In the genomic region with DNA sequence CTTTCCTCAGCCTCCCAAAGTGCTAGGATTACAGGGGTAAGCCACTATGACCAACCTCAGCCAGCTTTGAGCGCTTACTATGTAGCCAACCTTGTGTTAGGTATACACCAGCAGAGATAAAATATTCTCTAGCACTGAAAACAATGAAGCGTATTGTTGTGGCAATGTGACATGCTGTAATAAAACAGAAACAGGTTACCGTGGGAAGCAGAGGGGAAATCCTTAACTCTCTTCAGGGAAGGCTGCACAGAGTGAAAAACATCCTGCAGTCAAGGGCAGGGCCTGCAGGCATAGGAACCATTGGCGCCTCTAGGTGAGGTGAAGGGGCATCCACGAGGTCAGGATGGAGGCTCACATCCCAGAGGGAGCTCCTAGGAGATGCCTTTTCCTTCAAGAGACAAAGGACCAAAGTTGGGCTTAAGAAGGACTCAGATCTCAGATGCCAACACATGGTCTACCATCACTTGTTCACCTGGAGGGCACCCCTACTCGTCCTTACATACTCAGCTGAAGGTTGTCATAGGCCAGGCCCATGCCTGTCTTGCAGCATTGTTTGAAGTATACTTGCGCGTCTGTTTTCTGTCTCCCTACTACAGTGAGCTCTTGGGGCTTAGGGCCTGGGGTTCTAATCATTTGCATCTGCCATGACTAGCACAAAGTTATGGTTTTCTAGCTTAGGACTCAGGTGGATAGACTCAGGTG, we compare ENCODE assay signal across 2 cellular contexts.
TF ChIP-seq lines count a peak whose summit lies in the region.

No MANE protein-coding gene starts in this region.

TF ChIP-seq in SK-N-SH treated with all-trans-retinoic acid at 6 μM for 48 hours, 23 proteins besides CTCF, POLR2A, EP300 and RAD21 (continued from another document):
- TF ChIP-seq, protein P1, sequence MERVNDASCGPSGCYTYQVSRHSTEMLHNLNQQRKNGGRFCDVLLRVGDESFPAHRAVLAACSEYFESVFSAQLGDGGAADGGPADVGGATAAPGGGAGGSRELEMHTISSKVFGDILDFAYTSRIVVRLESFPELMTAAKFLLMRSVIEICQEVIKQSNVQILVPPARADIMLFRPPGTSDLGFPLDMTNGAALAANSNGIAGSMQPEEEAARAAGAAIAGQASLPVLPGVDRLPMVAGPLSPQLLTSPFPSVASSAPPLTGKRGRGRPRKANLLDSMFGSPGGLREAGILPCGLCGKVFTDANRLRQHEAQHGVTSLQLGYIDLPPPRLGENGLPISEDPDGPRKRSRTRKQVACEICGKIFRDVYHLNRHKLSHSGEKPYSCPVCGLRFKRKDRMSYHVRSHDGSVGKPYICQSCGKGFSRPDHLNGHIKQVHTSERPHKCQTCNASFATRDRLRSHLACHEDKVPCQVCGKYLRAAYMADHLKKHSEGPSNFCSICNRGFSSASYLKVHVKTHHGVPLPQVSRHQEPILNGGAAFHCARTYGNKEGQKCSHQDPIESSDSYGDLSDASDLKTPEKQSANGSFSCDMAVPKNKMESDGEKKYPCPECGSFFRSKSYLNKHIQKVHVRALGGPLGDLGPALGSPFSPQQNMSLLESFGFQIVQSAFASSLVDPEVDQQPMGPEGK (CRISPR knock-in tag; IDR thresholded peaks at IDR 0.05; ENCODE audit: borderline replicate concordance) = no peak
- TF ChIP-seq ZNF8 (CRISPR knock-in tag; IDR thresholded peaks at IDR 0.05) = no peak
- TF ChIP-seq, protein P2, sequence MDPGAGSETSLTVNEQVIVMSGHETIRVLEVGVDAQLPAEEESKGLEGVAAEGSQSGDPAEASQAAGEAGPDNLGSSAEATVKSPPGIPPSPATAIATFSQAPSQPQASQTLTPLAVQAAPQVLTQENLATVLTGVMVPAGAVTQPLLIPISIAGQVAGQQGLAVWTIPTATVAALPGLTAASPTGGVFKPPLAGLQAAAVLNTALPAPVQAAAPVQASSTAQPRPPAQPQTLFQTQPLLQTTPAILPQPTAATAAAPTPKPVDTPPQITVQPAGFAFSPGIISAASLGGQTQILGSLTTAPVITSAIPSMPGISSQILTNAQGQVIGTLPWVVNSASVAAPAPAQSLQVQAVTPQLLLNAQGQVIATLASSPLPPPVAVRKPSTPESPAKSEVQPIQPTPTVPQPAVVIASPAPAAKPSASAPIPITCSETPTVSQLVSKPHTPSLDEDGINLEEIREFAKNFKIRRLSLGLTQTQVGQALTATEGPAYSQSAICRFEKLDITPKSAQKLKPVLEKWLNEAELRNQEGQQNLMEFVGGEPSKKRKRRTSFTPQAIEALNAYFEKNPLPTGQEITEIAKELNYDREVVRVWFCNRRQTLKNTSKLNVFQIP (CRISPR knock-in tag; IDR thresholded peaks at IDR 0.05; ENCODE audit: borderline replicate concordance, low read depth) = no peak
- TF ChIP-seq BACH2 (CRISPR knock-in tag; IDR thresholded peaks at IDR 0.05; ENCODE audit: borderline replicate concordance) = no peak
- no peak for TF ChIP-seq GLIS3 (CRISPR knock-in tag; IDR thresholded peaks at IDR 0.05)
- no peak for TF ChIP-seq ARNTL (CRISPR knock-in tag; IDR thresholded peaks at IDR 0.05; ENCODE audit: borderline replicate concordance, low read depth)
- no peak for TF ChIP-seq ISL1 (CRISPR knock-in tag; IDR thresholded peaks at IDR 0.05)
- TF ChIP-seq CSDC2 (CRISPR knock-in tag; IDR thresholded peaks at IDR 0.05) = no peak
- TF ChIP-seq ZFP3 (CRISPR knock-in tag; IDR thresholded peaks at IDR 0.05) = no peak
- TF ChIP-seq ESRRG (CRISPR knock-in tag; IDR thresholded peaks at IDR 0.05) = no peak
- TF ChIP-seq, protein P3, sequence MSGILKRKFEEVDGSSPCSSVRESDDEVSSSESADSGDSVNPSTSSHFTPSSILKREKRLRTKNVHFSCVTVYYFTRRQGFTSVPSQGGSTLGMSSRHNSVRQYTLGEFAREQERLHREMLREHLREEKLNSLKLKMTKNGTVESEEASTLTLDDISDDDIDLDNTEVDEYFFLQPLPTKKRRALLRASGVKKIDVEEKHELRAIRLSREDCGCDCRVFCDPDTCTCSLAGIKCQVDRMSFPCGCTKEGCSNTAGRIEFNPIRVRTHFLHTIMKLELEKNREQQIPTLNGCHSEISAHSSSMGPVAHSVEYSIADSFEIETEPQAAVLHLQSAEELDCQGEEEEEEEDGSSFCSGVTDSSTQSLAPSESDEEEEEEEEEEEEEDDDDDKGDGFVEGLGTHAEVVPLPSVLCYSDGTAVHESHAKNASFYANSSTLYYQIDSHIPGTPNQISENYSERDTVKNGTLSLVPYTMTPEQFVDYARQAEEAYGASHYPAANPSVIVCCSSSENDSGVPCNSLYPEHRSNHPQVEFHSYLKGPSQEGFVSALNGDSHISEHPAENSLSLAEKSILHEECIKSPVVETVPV (CRISPR knock-in tag; IDR thresholded peaks at IDR 0.05) = no peak
- no peak for TF ChIP-seq ZNF565 (CRISPR knock-in tag; conservative IDR thresholded peaks at IDR 0.05; ENCODE audit: low read depth)
- TF ChIP-seq, protein P4, sequence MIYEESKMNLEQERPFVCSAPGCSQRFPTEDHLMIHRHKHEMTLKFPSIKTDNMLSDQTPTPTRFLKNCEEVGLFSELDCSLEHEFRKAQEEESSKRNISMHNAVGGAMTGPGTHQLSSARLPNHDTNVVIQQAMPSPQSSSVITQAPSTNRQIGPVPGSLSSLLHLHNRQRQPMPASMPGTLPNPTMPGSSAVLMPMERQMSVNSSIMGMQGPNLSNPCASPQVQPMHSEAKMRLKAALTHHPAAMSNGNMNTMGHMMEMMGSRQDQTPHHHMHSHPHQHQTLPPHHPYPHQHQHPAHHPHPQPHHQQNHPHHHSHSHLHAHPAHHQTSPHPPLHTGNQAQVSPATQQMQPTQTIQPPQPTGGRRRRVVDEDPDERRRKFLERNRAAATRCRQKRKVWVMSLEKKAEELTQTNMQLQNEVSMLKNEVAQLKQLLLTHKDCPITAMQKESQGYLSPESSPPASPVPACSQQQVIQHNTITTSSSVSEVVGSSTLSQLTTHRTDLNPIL (CRISPR knock-in tag; IDR thresholded peaks at IDR 0.05; ENCODE audit: low read depth) = no peak

TF ChIP-seq in SK-N-SH, 30 proteins besides CTCF, POLR2A, EP300 and RAD21 (continued from another document):
- TF ChIP-seq JUND (IDR thresholded peaks at IDR 0.05) (no peak), MXI1 (IDR thresholded peaks at IDR 0.05; ENCODE audit: low read depth, low read length) (no peak), FOXM1 (IDR thresholded peaks at IDR 0.05; ENCODE audit: low read depth) (no peak), ELF1 (IDR thresholded peaks at IDR 0.05) (no peak), RFX5 (IDR thresholded peaks at IDR 0.05; ENCODE audit: low read length) (no peak), NFIC (IDR thresholded peaks at IDR 0.05; ENCODE audit: borderline replicate concordance) (no peak), RXRA (IDR thresholded peaks at IDR 0.05; ENCODE audit: borderline replicate concordance, low read depth) (no peak), RCOR1 (IDR thresholded peaks at IDR 0.05; ENCODE audit: low read length) (no peak), POLR2AphosphoS5 (IDR thresholded peaks at IDR 0.05; ENCODE audit: low read depth, low read length) (no peak), EZH2phosphoT487 (IDR thresholded peaks at IDR 0.05; ENCODE audit: borderline replicate concordance, low read depth) (no peak)
- TF ChIP-seq, protein P5, sequence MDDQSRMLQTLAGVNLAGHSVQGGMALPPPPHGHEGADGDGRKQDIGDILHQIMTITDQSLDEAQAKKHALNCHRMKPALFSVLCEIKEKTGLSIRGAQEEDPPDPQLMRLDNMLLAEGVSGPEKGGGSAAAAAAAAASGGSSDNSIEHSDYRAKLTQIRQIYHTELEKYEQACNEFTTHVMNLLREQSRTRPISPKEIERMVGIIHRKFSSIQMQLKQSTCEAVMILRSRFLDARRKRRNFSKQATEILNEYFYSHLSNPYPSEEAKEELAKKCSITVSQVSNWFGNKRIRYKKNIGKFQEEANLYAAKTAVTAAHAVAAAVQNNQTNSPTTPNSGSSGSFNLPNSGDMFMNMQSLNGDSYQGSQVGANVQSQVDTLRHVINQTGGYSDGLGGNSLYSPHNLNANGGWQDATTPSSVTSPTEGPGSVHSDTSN (IDR thresholded peaks at IDR 0.05) = no peak
- TF ChIP-seq, protein P6, sequence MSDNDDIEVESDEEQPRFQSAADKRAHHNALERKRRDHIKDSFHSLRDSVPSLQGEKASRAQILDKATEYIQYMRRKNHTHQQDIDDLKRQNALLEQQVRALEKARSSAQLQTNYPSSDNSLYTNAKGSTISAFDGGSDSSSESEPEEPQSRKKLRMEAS (IDR thresholded peaks at IDR 0.05; ENCODE audit: low read depth) = no peak
- TF ChIP-seq, protein P7, sequence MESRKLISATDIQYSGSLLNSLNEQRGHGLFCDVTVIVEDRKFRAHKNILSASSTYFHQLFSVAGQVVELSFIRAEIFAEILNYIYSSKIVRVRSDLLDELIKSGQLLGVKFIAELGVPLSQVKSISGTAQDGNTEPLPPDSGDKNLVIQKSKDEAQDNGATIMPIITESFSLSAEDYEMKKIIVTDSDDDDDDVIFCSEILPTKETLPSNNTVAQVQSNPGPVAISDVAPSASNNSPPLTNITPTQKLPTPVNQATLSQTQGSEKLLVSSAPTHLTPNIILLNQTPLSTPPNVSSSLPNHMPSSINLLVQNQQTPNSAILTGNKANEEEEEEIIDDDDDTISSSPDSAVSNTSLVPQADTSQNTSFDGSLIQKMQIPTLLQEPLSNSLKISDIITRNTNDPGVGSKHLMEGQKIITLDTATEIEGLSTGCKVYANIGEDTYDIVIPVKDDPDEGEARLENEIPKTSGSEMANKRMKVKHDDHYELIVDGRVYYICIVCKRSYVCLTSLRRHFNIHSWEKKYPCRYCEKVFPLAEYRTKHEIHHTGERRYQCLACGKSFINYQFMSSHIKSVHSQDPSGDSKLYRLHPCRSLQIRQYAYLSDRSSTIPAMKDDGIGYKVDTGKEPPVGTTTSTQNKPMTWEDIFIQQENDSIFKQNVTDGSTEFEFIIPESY (IDR thresholded peaks at IDR 0.05; ENCODE audit: borderline replicate concordance, low read depth) = no peak
